ENCODE assay signal across 8 cellular contexts in genomic region chr9:127734247-127734746, GRCh38. TPM values are rescaled to one million over a fixed set of nuclear protein-coding genes. Genes with fewer than 3 reads are reported as not detected.
DNase-seq lines count a peak whose midpoint lies in the region; ATAC-seq, FAIRE-seq and TF ChIP-seq lines count a peak whose summit lies in the region.

No MANE protein-coding gene starts in this region.

- H3K27me3 ChIP-seq in HUES48 (ENCODE audit: control insufficient read depth, insufficient read depth, low read length) (no peaks in the 10 kb centered on the region), breast epithelium (no peaks in the 10 kb centered on the region), foreskin keratinocyte (no peaks in the 10 kb centered on the region)

- H3K4me3 Mint-ChIP-seq in mesothelial cell of epicardium: peak overlapping the region; percentile 79

- no peaks in the 10 kb centered on the region; the same call in 1 of the 2 replicates for H3K36me3 ChIP-seq in HUES48 (ENCODE audit: control insufficient read depth, insufficient read depth, low read length)
- no peaks in the 10 kb centered on the region for H3K36me3 ChIP-seq in breast epithelium

- H3K4me1 ChIP-seq in HUES48 (ENCODE audit: control insufficient read depth, insufficient read depth, low read length) (peaks cover 9% of the 10 kb centered on the region; the same call in 1 of the 2 replicates), breast epithelium (peaks cover 0 to 5% of the 10 kb centered on the region in 2 donors), foreskin keratinocyte (no peaks in the 10 kb centered on the region)

- peak overlapping the region; percentile 33; the same call in 1 of the 2 replicates for H3K9ac ChIP-seq in HUES48 (ENCODE audit: low read depth, low read length)

- H3K27me3 Mint-ChIP-seq in mesothelial cell of epicardium (ENCODE audit: low read depth): peaks cover 2% of the 10 kb centered on the region

- no peak for TF ChIP-seq POLR2A in breast epithelium (IDR thresholded peaks at IDR 0.05)

- peak overlapping the region; percentile 89 for H3K27ac ChIP-seq in 22Rv1
- H3K27ac ChIP-seq in HUES48 (ENCODE audit: low read depth, low read length): no peak overlapping the region
- peak overlapping the region; percentile 92 to 95 for H3K27ac ChIP-seq in breast epithelium
- no peak overlapping the region for H3K27ac ChIP-seq in foreskin keratinocyte

- no peak for FAIRE-seq in HTR-8/SVneo (lab: Jason Lieb, UNC)

- H3K4me3 ChIP-seq in HUES48 (ENCODE audit: low read depth, low read length): peak overlapping the region; percentile 74
- H3K4me3 ChIP-seq in breast epithelium: peak overlapping the region; percentile 75 to 82 (median 81)

- peaks cover 10% of the 10 kb centered on the region for H3K4me1 Mint-ChIP-seq in mesothelial cell of epicardium

- H3K36me3 Mint-ChIP-seq in mesothelial cell of epicardium: no peaks in the 10 kb centered on the region

- H3K9me3 ChIP-seq in HUES48 (ENCODE audit: control insufficient read depth, insufficient read depth, low read length): no peaks in the 10 kb centered on the region
- no peaks in the 10 kb centered on the region for H3K9me3 ChIP-seq in breast epithelium

- DNase-seq in breast epithelium (ENCODE audit: low spot score in 2 of 2): no peak
- DNase-seq in mesothelial cell of epicardium (ENCODE audit: low spot score in 2 of 2, unreplicated experiment in 2 of 2): no peak
- no peak for DNase-seq in left colon
- no peak for DNase-seq in foreskin keratinocyte
- DNase-seq in HTR-8/SVneo (ENCODE audit: insufficient read length, low spot score): no peak

- TF ChIP-seq CTCF in 22Rv1 (IDR thresholded peaks at IDR 0.05) (no peak; the same call in none of the 2 replicates), breast epithelium (IDR thresholded peaks at IDR 0.05) (no peak), mesothelial cell of epicardium (IDR thresholded peaks at IDR 0.05; ENCODE audit: unreplicated experiment) (no peak), foreskin keratinocyte (conservative IDR thresholded peaks at IDR 0.05) (no peak)

- no peaks in the 10 kb centered on the region for H3K9me3 Mint-ChIP-seq in mesothelial cell of epicardium

- H3K27ac Mint-ChIP-seq in mesothelial cell of epicardium: peak overlapping the region; percentile 76

- no peak for ATAC-seq in left colon
- ATAC-seq in HG03108 (IDR thresholded peaks at IDR 0.05; ENCODE audit: unreplicated experiment): no peak
- no peak for ATAC-seq in foreskin keratinocyte

- intact Hi-C loops in breast epithelium (cut with DNase I; ENCODE audit: low total_unique reads): loop anchor here (5.0 to 10.0 kb wide), 2 partner anchors 51 to 147 kb away; partner anchors contain the start of gene CDK9
- intact Hi-C loops in left colon (cut with DNase I, micrococcal nuclease): loop anchor here (5.0 to 10.0 kb wide), 3 partner anchors 142 to 229 kb away; no protein-coding TSS in a partner anchor

RNA-seq across cellular contexts. Expression of gene TOR2A, which starts 0.8 kb away (rescaled TPM):
- 10 to 100 TPM in 1 of 3 donors, 1 to 10 TPM in 2; 9.5 to 16.7 (median 9.6) TPM for total RNA-seq in breast epithelium
- 14.0 to 17.3 TPM (median 15.9 TPM) in 3 replicates for total RNA-seq in mesothelial cell of epicardium
- 10 to 100 TPM; 32.0 to 32.7 TPM for total RNA-seq in left colon
- total RNA-seq in foreskin keratinocyte: 9.2 and 10.8 TPM in 2 replicates
- 16.7 and 18.5 TPM in 2 replicates for polyA plus RNA-seq in foreskin keratinocyte

RNA-seq across cellular contexts. Expression of gene TTC16, which starts 18.4 kb away (rescaled TPM):
- total RNA-seq in breast epithelium: under 1 TPM; under 0.01 to 0.59 (median 0.16) TPM
- 0.07 TPM in 1 of 3 replicates, not detected in the others for total RNA-seq in mesothelial cell of epicardium
- total RNA-seq in left colon: under 1 TPM in 1 of 2 donors, not detected in 1; 0.08 TPM
- total RNA-seq in foreskin keratinocyte: not detected in 2 replicates
- polyA plus RNA-seq in foreskin keratinocyte: not detected in 2 replicates

RNA-seq across cellular contexts. Expression of gene PTRH1, which starts 18.8 kb away (rescaled TPM):
- 10 to 100 TPM; 19.0 to 26.2 (median 23.3) TPM for total RNA-seq in breast epithelium
- total RNA-seq in mesothelial cell of epicardium: 9.4 to 10.3 TPM (median 9.5 TPM) in 3 replicates
- total RNA-seq in left colon: 1 to 10 TPM; 5.5 to 8.3 TPM
- 28.9 and 33.4 TPM in 2 replicates for total RNA-seq in foreskin keratinocyte
- 39.8 and 51.1 TPM in 2 replicates for polyA plus RNA-seq in foreskin keratinocyte

RNA-seq across cellular contexts. Expression of gene CFAP157, which starts 27.5 kb away (rescaled TPM):
- total RNA-seq in breast epithelium (1 to 10 TPM in 2 of 3 donors, not detected in 1; 2.0 TPM), mesothelial cell of epicardium (0.34 to 0.49 TPM (median 0.41 TPM) in 3 replicates), left colon (under 1 TPM in 1 of 2 donors, not detected in 1; 0.14 TPM), foreskin keratinocyte (not detected in 2 replicates)
- 0.02 TPM in 1 of 2 replicates, not detected in the other for polyA plus RNA-seq in foreskin keratinocyte

RNA-seq across cellular contexts. Expression of gene SH2D3C, which starts 44.2 kb away (rescaled TPM):
- 10 to 100 TPM in 1 of 3 donors, 1 to 10 TPM in 2; 6.0 to 15.4 (median 6.9) TPM for total RNA-seq in breast epithelium
- 3.4 to 3.9 TPM (median 3.7 TPM) in 3 replicates for total RNA-seq in mesothelial cell of epicardium
- 1 to 10 TPM; 2.8 to 3.1 TPM for total RNA-seq in left colon
- total RNA-seq in foreskin keratinocyte: 0.17 and 0.28 TPM in 2 replicates
- 0.16 and 0.28 TPM in 2 replicates for polyA plus RNA-seq in foreskin keratinocyte

Comparison
In these comparisons a context has a peak if more than half of its experiments do, and no peak if none do; other contexts are left out.
1. H3K27ac ChIP-seq: peak in 22Rv1 (single experiment) and breast epithelium (2 of 2); none in HUES48 (single experiment) and foreskin keratinocyte (single experiment).